In genomic region chr15:64695571-64695992, GRCh38 we compare ENCODE assay signal across 10 cellular contexts.
DNase-seq lines count a peak whose midpoint lies in the region; ATAC-seq and TF ChIP-seq lines count a peak whose summit lies in the region.
"Had no signal": no experiment of that assay in that cellular context is flagged by ENCODE, and none has a peak within 500 bp of the region (broad histone marks: within the 10 kb centered on the region; RNA-seq: fewer than 3 reads in every experiment).

No MANE protein-coding gene starts in this region.

- POLR2A ChIA-PET in naive thymus-derived CD4-positive, alpha-beta T cell (lab: Charles Lee) = interaction anchor here (0.8 kb wide), 1 partner anchor 22 kb away, joined by 3 read pairs; no protein-coding TSS in a partner anchor

- H3K4me1 Mint-ChIP-seq in naive thymus-derived CD4-positive, alpha-beta T cell = peaks cover 37 to 73% (median 55%) of the 10 kb centered on the region in 7 donors

- H3K27me3 ChIP-seq in naive thymus-derived CD4-positive, alpha-beta T cell (ENCODE audit: control insufficient read depth in 2 of 2, insufficient read depth in 2 of 2, low read length in 2 of 2) = no peaks in the 10 kb centered on the region
- H3K27me3 ChIP-seq in effector memory CD4-positive, alpha-beta T cell (replicated peaks; ENCODE audit: control insufficient read depth, insufficient read depth, low read length, poor library complexity, severe bottlenecking) = no peaks in the 10 kb centered on the region

- CTCF ChIA-PET in naive thymus-derived CD4-positive, alpha-beta T cell (lab: Charles Lee) = interaction anchor here (1.2 to 1.8 kb wide), 4 partner anchors 9 to 32 kb away, joined by 3 to 10 read pairs (median 5); no protein-coding TSS in a partner anchor

- H3K27ac Mint-ChIP-seq in naive thymus-derived CD4-positive, alpha-beta T cell = peak overlapping the region in 7 of 9 donors; percentile 11 to 85 (median 39)

- H3K9me3 ChIP-seq in naive thymus-derived CD4-positive, alpha-beta T cell (ENCODE audit: control insufficient read depth in 2 of 3, low read length in 3 of 3) = no peaks in the 10 kb centered on the region
- no peaks in the 10 kb centered on the region for H3K9me3 ChIP-seq in effector memory CD4-positive, alpha-beta T cell (ENCODE audit: control insufficient read depth, low read length)

- H3K36me3 Mint-ChIP-seq in naive thymus-derived CD4-positive, alpha-beta T cell = peaks cover 0 to 21% (median 3%) of the 10 kb centered on the region in 5 donors

- H3K27ac ChIP-seq in VCaP = peak overlapping the region; percentile 21; the same call in 1 of the 2 replicates
- H3K27ac ChIP-seq in naive thymus-derived CD4-positive, alpha-beta T cell (ENCODE audit: low read depth, low read length) = no peak overlapping the region
- H3K27ac ChIP-seq in effector memory CD4-positive, alpha-beta T cell (ENCODE audit: insufficient read depth, low read length, poor library complexity, severe bottlenecking) = no peak overlapping the region

- no peak overlapping the region for H3K4me3 ChIP-seq in naive thymus-derived CD4-positive, alpha-beta T cell (ENCODE audit: low read length)
- no peak overlapping the region for H3K4me3 ChIP-seq in effector memory CD4-positive, alpha-beta T cell (ENCODE audit: insufficient read depth, low read depth, low read length, poor library complexity, severe bottlenecking)

- H3K36me3 ChIP-seq in naive thymus-derived CD4-positive, alpha-beta T cell (ENCODE audit: control insufficient read depth in 2 of 3, insufficient read depth in 3 of 3, low read length in 3 of 3) = peaks cover 0 to 29% (median 3%) of the 10 kb centered on the region in 3 experiments
- peaks cover 8% of the 10 kb centered on the region for H3K36me3 ChIP-seq in effector memory CD4-positive, alpha-beta T cell (ENCODE audit: control insufficient read depth, insufficient read depth, low read length)

- H3K4me1 ChIP-seq in naive thymus-derived CD4-positive, alpha-beta T cell (ENCODE audit: control insufficient read depth in 2 of 2, insufficient read depth in 2 of 2, low read length in 2 of 2) = peaks cover 12 to 24% of the 10 kb centered on the region in 2 donors
- peaks cover 18% of the 10 kb centered on the region for H3K4me1 ChIP-seq in effector memory CD4-positive, alpha-beta T cell (ENCODE audit: control insufficient read depth, insufficient read depth, low read length, poor library complexity, severe bottlenecking)

- intact Hi-C loops in naive thymus-derived CD4-positive, alpha-beta T cell (cut with micrococcal nuclease) = no loop called here

- H3K27me3 Mint-ChIP-seq in naive thymus-derived CD4-positive, alpha-beta T cell = no peaks in the 10 kb centered on the region

- ATAC-seq in naive thymus-derived CD4-positive, alpha-beta T cell = peak; percentile 58
- no peak for ATAC-seq in HG02870 (IDR thresholded peaks at IDR 0.05; ENCODE audit: unreplicated experiment)
- ATAC-seq in GM19328 (IDR thresholded peaks at IDR 0.05; ENCODE audit: unreplicated experiment) = no peak

- DNase-seq in AML-193 (lab: John Stamatoyannopoulos, UW) = peak; percentile 61 to 65
- peak; percentile 90 to 91 for DNase-seq in Kasumi-1 (lab: John Stamatoyannopoulos, UW)
- DNase-seq in naive thymus-derived CD4-positive, alpha-beta T cell = no peak
- no peak for DNase-seq in T-helper 1 cell
- no peak for DNase-seq in effector memory CD4-positive, alpha-beta T cell
- DNase-seq: COR-L47; stimulated activated CD4-positive, alpha-beta T cell treated with anti-CD3 and anti-CD28 coated beads, Interleukin-15, amount 100 ng/mL, for 24 hours had no signal

- peaks cover 0 to 2% (median 0%) of the 10 kb centered on the region in 11 donors for H3K9me3 Mint-ChIP-seq in naive thymus-derived CD4-positive, alpha-beta T cell

- no peak for TF ChIP-seq CTCF in VCaP (conservative IDR thresholded peaks at IDR 0.05)

- no peak overlapping the region for H3K4me3 Mint-ChIP-seq in naive thymus-derived CD4-positive, alpha-beta T cell

Comparison
In these comparisons a context has a peak if more than half of its experiments do, and no peak if none do; other contexts are left out.
1. DNase-seq: peak in AML-193 (2 of 2) and Kasumi-1 (2 of 2); none in naive thymus-derived CD4-positive, alpha-beta T cell (0 of 9), T-helper 1 cell (0 of 5) and effector memory CD4-positive, alpha-beta T cell (0 of 3).